In the genomic region with DNA sequence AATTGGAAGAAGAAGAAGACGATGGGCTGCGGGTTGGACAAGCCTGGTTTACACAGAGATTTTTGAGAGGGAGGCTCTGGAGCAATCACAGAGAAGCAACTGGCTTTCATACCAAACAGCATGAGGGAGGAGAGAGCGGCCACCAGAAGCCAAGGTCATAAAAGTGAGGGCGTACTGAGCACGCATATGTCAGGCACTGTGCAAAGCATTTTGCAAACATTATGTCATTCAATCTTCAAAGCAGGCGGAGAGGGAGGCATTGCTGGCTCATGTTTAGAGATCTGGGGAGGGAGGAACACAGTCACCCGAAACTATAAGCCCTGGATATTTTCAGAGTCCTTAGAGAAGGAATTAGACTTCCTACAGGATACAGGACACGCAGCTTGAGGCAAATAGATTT, we compare ENCODE assay signal across 16 cellular contexts. TPM values are rescaled to one million over a fixed set of nuclear protein-coding genes. Genes with fewer than 3 reads are reported as not detected.
DNase-seq lines count a peak whose midpoint lies in the region; ATAC-seq and TF ChIP-seq lines count a peak whose summit lies in the region.
"Had no signal": no experiment of that assay in that cellular context is flagged by ENCODE, and none has a peak within 500 bp of the region (broad histone marks: within the 10 kb centered on the region; RNA-seq: fewer than 3 reads in every experiment).

No MANE protein-coding gene starts in this region.

- peaks cover 14 to 15% of the 10 kb centered on the region in 2 donors for H3K27me3 Mint-ChIP-seq in stimulated activated naive B cell treated with anti-CD40 and anti-IgM and Interleukin-4, amounts not matched to agents 10 μg/mL and 1 μg/mL and 100 μg/mL, for 72 hours
- H3K27me3 Mint-ChIP-seq in activated naive CD4-positive, alpha-beta T cell treated with anti-CD3 and anti-CD28 coated beads, Interleukin-2, amount 10 ng/mL, durations not matched to agents 7 days and 5 days: peaks cover 9% of the 10 kb centered on the region
- H3K27me3 Mint-ChIP-seq: activated naive CD8-positive, alpha-beta T cell treated with anti-CD3 and anti-CD28 coated beads, Interleukin-2, amount 50 U/mL, for 24 hours had no signal

- TF ChIP-seq CTCF in fibroblast of villous mesenchyme (IDR thresholded peaks at IDR 0.05; ENCODE audit: insufficient read depth, low read depth, low read length) (no peak), psoas muscle (IDR thresholded peaks at IDR 0.05) (no peak)

- peak; percentile 62 to 79 (median 67) for ATAC-seq in psoas muscle
- no peak for ATAC-seq in HG03520 (IDR thresholded peaks at IDR 0.05; ENCODE audit: unreplicated experiment)
- no peak for ATAC-seq in stimulated activated naive B cell treated with anti-CD40 and anti-IgM and Interleukin-4, amounts not matched to agents 10 μg/mL and 1 μg/mL and 100 μg/mL, for 72 hours (replicated peaks)
- ATAC-seq: activated naive CD8-positive, alpha-beta T cell treated with anti-CD3 and anti-CD28 coated beads, Interleukin-2, amount 50 U/mL, for 24 hours; natural killer cell treated with Interleukin-12 subunit alpha and Interleukin-12 subunit beta and Interleukin-15 and Interleukin-18, amount 100 ng/mL, for 72 hours; Right ventricle myocardium inferior; WTC11 had no signal

- DNase-seq in AG20443 (ENCODE audit: low spot score): peak; percentile 90
- peak; percentile 23 for DNase-seq in SHP77 treated with DMSO at 0.1 percent for 48 hours (lab: John Stamatoyannopoulos, UW)
- peak; percentile 86 for DNase-seq in fibroblast of villous mesenchyme (ENCODE audit: low read depth)
- peak in 1 of 2 donors; percentile 72 for DNase-seq in psoas muscle
- DNase-seq in dermis blood vessel endothelial cell: no peak
- no peak for DNase-seq in stimulated activated naive B cell treated with anti-CD40 and anti-IgM and Interleukin-4, amounts not matched to agents 10 μg/mL and 1 μg/mL and 100 μg/mL, for 72 hours
- no peak for DNase-seq in activated naive CD4-positive, alpha-beta T cell treated with anti-CD3 and anti-CD28 coated beads, Interleukin-2, amount 10 ng/mL, durations not matched to agents 7 days and 5 days
- DNase-seq: ACHN; activated naive CD8-positive, alpha-beta T cell treated with anti-CD3 and anti-CD28 coated beads, Interleukin-2, amount 50 U/mL, for 24 hours; caudate nucleus; mammary epithelial cell; NCI-H345 had no signal

- no peaks in the 10 kb centered on the region for H3K9me3 ChIP-seq in psoas muscle

- peak overlapping the region; percentile 84 for H3K27ac ChIP-seq in psoas muscle

- peaks cover 3 to 8% of the 10 kb centered on the region in 2 donors for H3K9me3 Mint-ChIP-seq in stimulated activated naive B cell treated with anti-CD40 and anti-IgM and Interleukin-4, amounts not matched to agents 10 μg/mL and 1 μg/mL and 100 μg/mL, for 72 hours
- H3K9me3 Mint-ChIP-seq in activated naive CD4-positive, alpha-beta T cell treated with anti-CD3 and anti-CD28 coated beads, Interleukin-2, amount 10 ng/mL, durations not matched to agents 7 days and 5 days: peaks cover 3% of the 10 kb centered on the region
- H3K9me3 Mint-ChIP-seq: natural killer cell treated with Interleukin-12 subunit alpha and Interleukin-12 subunit beta and Interleukin-15 and Interleukin-18, amount 100 ng/mL, for 72 hours had no signal

- no peak overlapping the region for H3K27ac Mint-ChIP-seq in stimulated activated naive B cell treated with anti-CD40 and anti-IgM and Interleukin-4, amounts not matched to agents 10 μg/mL and 1 μg/mL and 100 μg/mL, for 72 hours
- no peak overlapping the region for H3K27ac Mint-ChIP-seq in activated naive CD4-positive, alpha-beta T cell treated with anti-CD3 and anti-CD28 coated beads, Interleukin-2, amount 10 ng/mL, durations not matched to agents 7 days and 5 days
- H3K27ac Mint-ChIP-seq: activated naive CD8-positive, alpha-beta T cell treated with anti-CD3 and anti-CD28 coated beads, Interleukin-2, amount 50 U/mL, for 24 hours; natural killer cell treated with Interleukin-12 subunit alpha and Interleukin-12 subunit beta and Interleukin-15 and Interleukin-18, amount 100 ng/mL, for 72 hours; WTC11 had no signal

- H3K4me3 ChIP-seq in fibroblast of villous mesenchyme (ENCODE audit: low read depth, low read length) (no peak overlapping the region), psoas muscle (no peak overlapping the region)

- no peak overlapping the region for H3K4me3 Mint-ChIP-seq in stimulated activated naive B cell treated with anti-CD40 and anti-IgM and Interleukin-4, amounts not matched to agents 10 μg/mL and 1 μg/mL and 100 μg/mL, for 72 hours
- H3K4me3 Mint-ChIP-seq in activated naive CD4-positive, alpha-beta T cell treated with anti-CD3 and anti-CD28 coated beads, Interleukin-2, amount 10 ng/mL, durations not matched to agents 7 days and 5 days: no peak overlapping the region
- H3K4me3 Mint-ChIP-seq: activated naive CD8-positive, alpha-beta T cell treated with anti-CD3 and anti-CD28 coated beads, Interleukin-2, amount 50 U/mL, for 24 hours; natural killer cell treated with Interleukin-12 subunit alpha and Interleukin-12 subunit beta and Interleukin-15 and Interleukin-18, amount 100 ng/mL, for 72 hours; WTC11 had no signal

- H3K4me1 ChIP-seq in psoas muscle: peaks cover 68% of the 10 kb centered on the region

- WGBS in psoas muscle, 3 donors: 20 to 31% (median 25%) methylated on average over 8 of the region's 8 CpGs

- H3K4me1 Mint-ChIP-seq in stimulated activated naive B cell treated with anti-CD40 and anti-IgM and Interleukin-4, amounts not matched to agents 10 μg/mL and 1 μg/mL and 100 μg/mL, for 72 hours: peaks cover 5 to 8% of the 10 kb centered on the region in 2 donors
- peaks cover 5% of the 10 kb centered on the region for H3K4me1 Mint-ChIP-seq in activated naive CD4-positive, alpha-beta T cell treated with anti-CD3 and anti-CD28 coated beads, Interleukin-2, amount 10 ng/mL, durations not matched to agents 7 days and 5 days

- no peaks in the 10 kb centered on the region for H3K36me3 ChIP-seq in psoas muscle (ENCODE audit: insufficient read depth in 1 of 2, low read depth in 1 of 2)

- intact Hi-C loops in psoas muscle (cut with DNase I): loop anchor here in 1 of 2 donors (5.0 kb wide), 1 partner anchor 66 kb away; the partner anchor contains the start of gene RPS6KA2

- H3K27me3 ChIP-seq in psoas muscle (ENCODE audit: insufficient read depth in 3 of 3, low read length in 2 of 3): no peaks in the 10 kb centered on the region

- H3K36me3 Mint-ChIP-seq in stimulated activated naive B cell treated with anti-CD40 and anti-IgM and Interleukin-4, amounts not matched to agents 10 μg/mL and 1 μg/mL and 100 μg/mL, for 72 hours: peaks cover 19 to 21% of the 10 kb centered on the region in 2 donors
- H3K36me3 Mint-ChIP-seq in activated naive CD4-positive, alpha-beta T cell treated with anti-CD3 and anti-CD28 coated beads, Interleukin-2, amount 10 ng/mL, durations not matched to agents 7 days and 5 days: no peaks in the 10 kb centered on the region
- H3K36me3 Mint-ChIP-seq: natural killer cell treated with Interleukin-12 subunit alpha and Interleukin-12 subunit beta and Interleukin-15 and Interleukin-18, amount 100 ng/mL, for 72 hours; WTC11 had no signal

- CTCF ChIA-PET in activated naive CD4-positive, alpha-beta T cell treated with anti-CD3 and anti-CD28 coated beads, Interleukin-2, amount 10 ng/mL, durations not matched to agents 7 days and 5 days (lab: Charles Lee): no interaction called here

RNA-seq across cellular contexts. Expression of gene RAMACL, which starts 24.7 kb away (rescaled TPM):
- 0.43 and 0.97 TPM in 2 replicates for total RNA-seq in fibroblast of villous mesenchyme
- 1 to 10 TPM in 1 of 4 donors, under 1 TPM in 3; 0.17 to 1.3 (median 0.72) TPM for total RNA-seq in psoas muscle
- polyA plus RNA-seq in psoas muscle: under 1 TPM; 0.25 to 0.48 (median 0.38) TPM
- 2.9 and 6.6 TPM in 2 replicates for total RNA-seq in dermis blood vessel endothelial cell

Comparison
In these comparisons a context has a peak if more than half of its experiments do, and no peak if none do; other contexts are left out.
1. DNase-seq: peak in AG20443 (single experiment), SHP77 treated with DMSO at 0.1 percent for 48 hours (single experiment) and fibroblast of villous mesenchyme (single experiment); none in dermis blood vessel endothelial cell (single experiment), stimulated activated naive B cell treated with anti-CD40 and anti-IgM and Interleukin-4, amounts not matched to agents 10 μg/mL and 1 μg/mL and 100 μg/mL, for 72 hours (single experiment) and activated naive CD4-positive, alpha-beta T cell treated with anti-CD3 and anti-CD28 coated beads, Interleukin-2, amount 10 ng/mL, durations not matched to agents 7 days and 5 days (single experiment).
2. ATAC-seq: peak in psoas muscle (4 of 4); none in HG03520 (single experiment) and stimulated activated naive B cell treated with anti-CD40 and anti-IgM and Interleukin-4, amounts not matched to agents 10 μg/mL and 1 μg/mL and 100 μg/mL, for 72 hours (0 of 2).